10 cellular contexts compared by ENCODE assay signal in the genomic region with DNA sequence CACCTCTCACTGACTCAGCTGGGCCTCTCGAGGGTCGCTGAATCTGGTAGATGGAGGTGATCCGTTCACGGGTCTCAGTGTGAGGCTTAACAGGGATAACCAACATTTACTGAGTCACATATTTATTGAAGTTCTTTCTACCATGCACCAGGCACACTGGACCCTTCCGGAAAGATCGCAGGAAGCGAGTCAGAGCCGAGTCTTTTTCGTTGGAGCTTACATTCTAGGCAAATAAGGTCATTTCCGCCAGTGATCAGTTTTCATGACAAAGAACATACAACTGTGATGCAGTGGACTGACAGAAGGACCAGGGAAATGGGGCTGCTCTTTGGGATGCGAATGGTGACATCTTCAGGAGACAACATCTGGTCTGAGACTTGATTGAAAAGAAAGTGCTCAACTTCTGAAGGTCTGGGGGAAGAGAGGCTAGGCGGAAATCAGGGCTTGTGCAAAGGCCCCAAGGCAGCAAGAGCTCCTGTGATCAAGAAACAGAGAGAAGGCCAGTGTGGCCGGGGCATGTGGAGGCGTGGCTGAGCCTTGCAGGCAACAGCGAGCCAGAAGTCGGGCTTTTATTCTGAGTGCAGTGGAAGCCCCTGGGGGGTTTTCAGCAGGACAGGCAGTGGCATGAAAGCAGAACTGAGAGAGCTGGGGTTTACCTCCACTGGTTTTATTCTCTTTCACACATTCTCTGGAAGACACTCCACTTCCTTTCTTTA. TPM values are rescaled to one million over a fixed set of nuclear protein-coding genes. Genes with fewer than 3 reads are reported as not detected.
A peak's percentile ranks its signal among the peaks of the same experiment; 100 is the strongest.
DNase-seq lines count a peak whose midpoint lies in the region; ATAC-seq and TF ChIP-seq lines count a peak whose summit lies in the region.
"Had no signal": no experiment of that assay in that cellular context is flagged by ENCODE, and none has a peak within 500 bp of the region (broad histone marks: within the 10 kb centered on the region; RNA-seq: fewer than 3 reads in every experiment).

No MANE protein-coding gene starts in this region.

- no peaks in the 10 kb centered on the region for H3K4me1 ChIP-seq in PC-3 (ENCODE audit: insufficient read depth, low read length)

- no peaks in the 10 kb centered on the region for H4K20me1 ChIP-seq in PC-3 (ENCODE audit: low read length)

- peaks cover 60% of the 10 kb centered on the region for H3K4me1 Mint-ChIP-seq in stimulated activated memory B cell treated with anti-CD40 and anti-IgM and Interleukin-4, amounts not matched to agents 10 μg/mL and 1 μg/mL and 100 μg/mL, for 72 hours

- no peaks in the 10 kb centered on the region for H3K36me3 ChIP-seq in PC-3 (ENCODE audit: low read depth, low read length)

- no peak for DNase-seq in activated CD4-positive, CD25-positive, alpha-beta regulatory T cell (lab: John Stamatoyannopoulos, UW)
- peak; percentile 22 for DNase-seq in PC-3
- DNase-seq in stimulated activated CD4-positive, alpha-beta T cell treated with anti-CD3 and anti-CD28 coated beads, Interleukin-4, amount 100 ng/mL, for 4 hours = no peak
- no peak for DNase-seq in NCI-H2196 treated with DMSO at 0.1 percent for 48 hours (lab: John Stamatoyannopoulos, UW; ENCODE audit: unreplicated experiment)
- DNase-seq in activated naive CD4-positive, alpha-beta T cell treated with anti-CD3 and anti-CD28 coated beads, Interleukin-2, amount 50 U/mL, for 16 hours = no peak
- DNase-seq: activated effector memory CD4-positive, alpha-beta T cell treated with Interleukin-2 at 50 U/mL for 16 hours; NCI-H1092 had no signal

- no peaks in the 10 kb centered on the region for H3K79me2 ChIP-seq in PC-3 (ENCODE audit: low read length)

- H3K4me2 ChIP-seq in PC-3 (ENCODE audit: low read length) = no peak overlapping the region

- no peaks in the 10 kb centered on the region for H3K27me3 ChIP-seq in PC-3 (ENCODE audit: low read length)

- H3K36me3 Mint-ChIP-seq in stimulated activated memory B cell treated with anti-CD40 and anti-IgM and Interleukin-4, amounts not matched to agents 10 μg/mL and 1 μg/mL and 100 μg/mL, for 72 hours = peaks cover 30% of the 10 kb centered on the region

- H3K27ac Mint-ChIP-seq in stimulated activated memory B cell treated with anti-CD40 and anti-IgM and Interleukin-4, amounts not matched to agents 10 μg/mL and 1 μg/mL and 100 μg/mL, for 72 hours = peak overlapping the region; percentile 84

- no peaks in the 10 kb centered on the region for H3K9me3 ChIP-seq in PC-3 (ENCODE audit: low read length)

- H3K9me3 Mint-ChIP-seq in stimulated activated memory B cell treated with anti-CD40 and anti-IgM and Interleukin-4, amounts not matched to agents 10 μg/mL and 1 μg/mL and 100 μg/mL, for 72 hours = peaks cover 10% of the 10 kb centered on the region

- no peak overlapping the region for H3K4me3 ChIP-seq in PC-3 (ENCODE audit: low read length)

- no TSS peak for BruUV-seq in PC-3 (replicated peaks; lab: Mats Ljungman, UMichigan)

- no peak overlapping the region for H3K9ac ChIP-seq in PC-3 (ENCODE audit: low read length)

- POLR2A ChIA-PET in PC-3 (lab: Charles Lee; ENCODE audit: unreplicated experiment) = no interaction called here

- CTCF ChIA-PET in PC-3 (lab: Charles Lee) = interaction anchor here (0.6 to 0.7 kb wide), 2 partner anchors 23 to 192 kb away, joined by 3 read pairs; no protein-coding TSS in a partner anchor

- no peaks in the 10 kb centered on the region for H3K9me2 ChIP-seq in PC-3 (replicated peaks; ENCODE audit: low read length)

- no peaks in the 10 kb centered on the region for H3F3A ChIP-seq in PC-3 (ENCODE audit: low read length, unreplicated experiment)

- ATAC-seq in activated CD4-positive, CD25-positive, alpha-beta regulatory T cell treated with anti-CD3 and anti-CD28 coated beads, Interleukin-2, amount 50 U/mL, for 24 hours = peak; percentile 67 to 69
- ATAC-seq in HG02884 (IDR thresholded peaks at IDR 0.05; ENCODE audit: unreplicated experiment) (peak; percentile 90), PC-3 (peak; percentile 12)
- peak; percentile 99 for ATAC-seq in stimulated activated memory B cell treated with anti-CD40 and anti-IgM and Interleukin-4, amounts not matched to agents 10 μg/mL and 1 μg/mL and 100 μg/mL, for 72 hours

- H3K27me3 Mint-ChIP-seq in stimulated activated memory B cell treated with anti-CD40 and anti-IgM and Interleukin-4, amounts not matched to agents 10 μg/mL and 1 μg/mL and 100 μg/mL, for 72 hours = peaks cover 12% of the 10 kb centered on the region

- TF ChIP-seq CTCF in PC-3 (conservative IDR thresholded peaks at IDR 0.05; ENCODE audit: low read depth, low read length) = no peak

- no peak overlapping the region for H2AFZ ChIP-seq in PC-3 (ENCODE audit: low read length)

- 0 out of 2 replicates have a peak overlapping the region, but pooled peaks have one; percentile 4 for H3K27ac ChIP-seq in PC-3 (ENCODE audit: low read length)

- intact Hi-C loops in PC-3 (cut with micrococcal nuclease) = no loop called here

- H3K4me3 Mint-ChIP-seq in stimulated activated memory B cell treated with anti-CD40 and anti-IgM and Interleukin-4, amounts not matched to agents 10 μg/mL and 1 μg/mL and 100 μg/mL, for 72 hours = peak overlapping the region; percentile 59

RNA-seq across cellular contexts. Expression of gene APCDD1L, which starts 56.7 kb away (rescaled TPM):
- total RNA-seq in PC-3 (2014; rRNA removed) = 2.0 and 4.9 TPM in 2 replicates

Comparison
In these comparisons a context has a peak if more than half of its experiments do, and no peak if none do; other contexts are left out.
1. ATAC-seq: peak in every context shown above with its lines; median percentile 99 in stimulated activated memory B cell treated with anti-CD40 and anti-IgM and Interleukin-4, amounts not matched to agents 10 μg/mL and 1 μg/mL and 100 μg/mL, for 72 hours; 90 in HG02884; 68 in activated CD4-positive, CD25-positive, alpha-beta regulatory T cell treated with anti-CD3 and anti-CD28 coated beads, Interleukin-2, amount 50 U/mL, for 24 hours; 12 in PC-3.